Comparison of ENCODE assay signal across 19 cellular contexts in the genomic region with DNA sequence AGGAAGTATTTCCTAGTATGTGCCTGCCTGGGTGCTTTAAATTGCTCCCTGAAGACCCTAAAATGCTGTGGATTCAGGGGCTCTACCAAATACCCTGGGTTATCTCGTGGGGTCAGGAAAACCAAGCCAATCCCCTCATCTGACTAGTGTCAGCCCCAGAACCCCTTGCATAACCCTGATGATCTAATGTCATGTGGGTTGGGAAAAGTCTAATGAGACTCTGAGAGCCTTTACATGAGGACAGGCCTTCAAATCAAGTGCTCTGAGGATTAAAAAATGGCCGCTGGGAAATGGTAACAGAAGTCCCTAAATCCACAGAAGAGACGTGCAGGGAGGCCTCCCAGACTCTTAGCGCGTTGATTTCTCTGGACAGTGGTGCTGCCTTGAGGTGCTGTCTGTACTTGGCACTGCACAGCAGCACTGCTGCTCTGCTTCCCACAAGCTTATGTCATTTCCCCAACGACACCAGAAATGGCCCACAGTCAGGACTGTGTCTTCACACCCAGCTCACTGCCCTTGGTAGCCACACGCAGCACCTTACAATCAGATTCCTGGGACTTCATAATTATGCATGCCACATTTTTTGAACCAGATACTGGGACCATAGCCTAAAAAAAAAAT. TPM values are rescaled to one million over a fixed set of nuclear protein-coding genes. Genes with fewer than 3 reads are reported as not detected.
DNase-seq lines count a peak whose midpoint lies in the region; ATAC-seq and TF ChIP-seq lines count a peak whose summit lies in the region.
"Had no signal": no experiment of that assay in that cellular context is flagged by ENCODE, and none has a peak within 500 bp of the region (broad histone marks: within the 10 kb centered on the region; RNA-seq: fewer than 3 reads in every experiment).

No MANE protein-coding gene starts in this region.

- H3K27ac ChIP-seq in subcutaneous abdominal adipose tissue (ENCODE audit: low read depth, low read length), result no peak overlapping the region

- DNase-seq in activated CD8-positive, alpha-beta memory T cell treated with anti-CD3 and anti-CD28 coated beads, Interleukin-2, amount 10 ng/mL, durations not matched to agents 7 days and 5 days, result peak; percentile 48
- no peak for DNase-seq in activated CD8-positive, alpha-beta memory T cell treated with anti-CD3 and anti-CD28 coated beads, Interleukin-2, amount 50 U/mL, for 48 hours
- DNase-seq in midbrain (lab: John Stamatoyannopoulos, UW), result peak; percentile 23
- no peak for DNase-seq in osteocyte (ENCODE audit: extremely low spot score, unreplicated experiment)
- DNase-seq in stimulated activated CD4-positive, alpha-beta T cell treated with anti-CD3 and anti-CD28 coated beads, Interleukin-4, amount 100 ng/mL, for 1 hour, result no peak
- DNase-seq: 8988T; activated naive CD4-positive, alpha-beta T cell treated with anti-CD3 and anti-CD28 coated beads for 36 hours; NCI-H1105 treated with DMSO at 0.1 percent for 48 hours; NCI-H748 treated with DMSO at 0.1 percent for 48 hours; PC-3; T-helper 9 cell had no signal

- H3K9me3 Mint-ChIP-seq in activated CD8-positive, alpha-beta memory T cell treated with anti-CD3 and anti-CD28 coated beads, Interleukin-2, amount 10 ng/mL, durations not matched to agents 7 days and 5 days (ENCODE audit: low read depth), result no peaks in the 10 kb centered on the region
- no peaks in the 10 kb centered on the region for H3K9me3 Mint-ChIP-seq in dendritic cell treated with granulocyte-macrophage colony-stimulating factor and Interleukin-4, amounts not matched to agents 40 ng/mL and 50 ng/mL, for 4 days
- H3K9me3 Mint-ChIP-seq in osteocyte (ENCODE audit: unreplicated experiment), result no peaks in the 10 kb centered on the region
- H3K9me3 Mint-ChIP-seq: activated naive CD4-positive, alpha-beta T cell treated with anti-CD3 and anti-CD28 coated beads for 36 hours; brain had no signal

- H3K27ac Mint-ChIP-seq in activated CD8-positive, alpha-beta memory T cell treated with anti-CD3 and anti-CD28 coated beads, Interleukin-2, amount 10 ng/mL, durations not matched to agents 7 days and 5 days, result peak overlapping the region; percentile 33
- peak overlapping the region; percentile 27 for H3K27ac Mint-ChIP-seq in dendritic cell treated with granulocyte-macrophage colony-stimulating factor and Interleukin-4, amounts not matched to agents 40 ng/mL and 50 ng/mL, for 4 days
- no peak overlapping the region for H3K27ac Mint-ChIP-seq in osteocyte (ENCODE audit: unreplicated experiment)
- H3K27ac Mint-ChIP-seq: activated naive CD4-positive, alpha-beta T cell treated with anti-CD3 and anti-CD28 coated beads for 36 hours; brain; type B pancreatic cell had no signal

- H3K4me3 Mint-ChIP-seq in activated CD8-positive, alpha-beta memory T cell treated with anti-CD3 and anti-CD28 coated beads, Interleukin-2, amount 10 ng/mL, durations not matched to agents 7 days and 5 days, result no peak overlapping the region
- H3K4me3 Mint-ChIP-seq in dendritic cell treated with granulocyte-macrophage colony-stimulating factor and Interleukin-4, amounts not matched to agents 40 ng/mL and 50 ng/mL, for 4 days, result no peak overlapping the region
- no peak overlapping the region for H3K4me3 Mint-ChIP-seq in osteocyte (ENCODE audit: unreplicated experiment)
- H3K4me3 Mint-ChIP-seq: activated naive CD4-positive, alpha-beta T cell treated with anti-CD3 and anti-CD28 coated beads for 36 hours; brain; type B pancreatic cell had no signal

- TF ChIP-seq CTCF in osteocyte (IDR thresholded peaks at IDR 0.05), result no peak

- H3K4me1 Mint-ChIP-seq in activated CD8-positive, alpha-beta memory T cell treated with anti-CD3 and anti-CD28 coated beads, Interleukin-2, amount 10 ng/mL, durations not matched to agents 7 days and 5 days, result peaks cover 74% of the 10 kb centered on the region
- H3K4me1 Mint-ChIP-seq in dendritic cell treated with granulocyte-macrophage colony-stimulating factor and Interleukin-4, amounts not matched to agents 40 ng/mL and 50 ng/mL, for 4 days (ENCODE audit: low read depth), result peaks cover 27% of the 10 kb centered on the region
- H3K4me1 Mint-ChIP-seq in osteocyte (ENCODE audit: unreplicated experiment), result peaks cover 5% of the 10 kb centered on the region

- H3K27me3 ChIP-seq in subcutaneous abdominal adipose tissue (ENCODE audit: control insufficient read depth in 5 of 5, insufficient read depth in 4 of 5, low read length in 5 of 5), result no peaks in the 10 kb centered on the region

- H3K4me3 ChIP-seq in subcutaneous abdominal adipose tissue (ENCODE audit: low read depth in 1 of 5, low read length in 5 of 5), result no peak overlapping the region
- H3K4me3 ChIP-seq: K562 had no signal

- no peaks in the 10 kb centered on the region for H3K27me3 Mint-ChIP-seq in activated CD8-positive, alpha-beta memory T cell treated with anti-CD3 and anti-CD28 coated beads, Interleukin-2, amount 10 ng/mL, durations not matched to agents 7 days and 5 days
- H3K27me3 Mint-ChIP-seq in dendritic cell treated with granulocyte-macrophage colony-stimulating factor and Interleukin-4, amounts not matched to agents 40 ng/mL and 50 ng/mL, for 4 days, result no peaks in the 10 kb centered on the region
- no peaks in the 10 kb centered on the region for H3K27me3 Mint-ChIP-seq in osteocyte (ENCODE audit: unreplicated experiment)
- H3K27me3 Mint-ChIP-seq: brain, type B pancreatic cell had no signal

- peaks cover 0 to 18% (median 0%) of the 10 kb centered on the region in 5 donors for H3K36me3 ChIP-seq in subcutaneous abdominal adipose tissue (ENCODE audit: control insufficient read depth in 5 of 5, insufficient read depth in 5 of 5, low read length in 5 of 5)

- peaks cover 0 to 48% (median 34%) of the 10 kb centered on the region in 5 donors for H3K4me1 ChIP-seq in subcutaneous abdominal adipose tissue (ENCODE audit: control insufficient read depth in 5 of 5, insufficient read depth in 5 of 5, low read length in 5 of 5)

- intact Hi-C loops in dendritic cell treated with granulocyte-macrophage colony-stimulating factor and Interleukin-4, amounts not matched to agents 40 ng/mL and 50 ng/mL, for 4 days (cut with micrococcal nuclease), result no loop called here

- no peaks in the 10 kb centered on the region for H3K9me3 ChIP-seq in subcutaneous abdominal adipose tissue (ENCODE audit: control insufficient read depth in 5 of 5, low read length in 5 of 5)

- peak; percentile 45 for ATAC-seq in activated CD8-positive, alpha-beta memory T cell treated with anti-CD3 and anti-CD28 coated beads, Interleukin-2, amount 10 ng/mL, durations not matched to agents 7 days and 5 days
- ATAC-seq in GM21529 (IDR thresholded peaks at IDR 0.05; ENCODE audit: unreplicated experiment), result no peak
- ATAC-seq: esophagus mucosa, K562, PC-3 had no signal

- CTCF ChIA-PET in activated CD8-positive, alpha-beta memory T cell treated with anti-CD3 and anti-CD28 coated beads, Interleukin-2, amount 10 ng/mL, durations not matched to agents 7 days and 5 days (lab: Charles Lee), result interaction anchor here (1.0 to 1.5 kb wide), 2 partner anchors 9 to 167 kb away, joined by 3 read pairs; no protein-coding TSS in a partner anchor

- H3K9ac ChIP-seq in subcutaneous abdominal adipose tissue (ENCODE audit: low read length in 5 of 5), result peak overlapping the region in 3 of 5 donors; percentile 10 to 48 (median 14)

- peaks cover 59% of the 10 kb centered on the region for H3K36me3 Mint-ChIP-seq in activated CD8-positive, alpha-beta memory T cell treated with anti-CD3 and anti-CD28 coated beads, Interleukin-2, amount 10 ng/mL, durations not matched to agents 7 days and 5 days
- H3K36me3 Mint-ChIP-seq in dendritic cell treated with granulocyte-macrophage colony-stimulating factor and Interleukin-4, amounts not matched to agents 40 ng/mL and 50 ng/mL, for 4 days (ENCODE audit: low read depth), result peaks cover 38% of the 10 kb centered on the region
- peaks cover 2% of the 10 kb centered on the region for H3K36me3 Mint-ChIP-seq in osteocyte (ENCODE audit: unreplicated experiment)

RNA-seq across cellular contexts. Expression of a gene that starts 16.6 kb away (rescaled TPM):
- 10 to 100 TPM; 56.5 to 61.9 TPM for total RNA-seq in activated CD8-positive, alpha-beta memory T cell treated with anti-CD3 and anti-CD28 coated beads, Interleukin-2, amount 10 ng/mL, durations not matched to agents 7 days and 5 days
- 7.7 TPM in 2 replicates for total RNA-seq in osteocyte

RNA-seq across cellular contexts. Expression of a gene that starts 45.1 kb away (rescaled TPM):
- total RNA-seq in activated CD8-positive, alpha-beta memory T cell treated with anti-CD3 and anti-CD28 coated beads, Interleukin-2, amount 10 ng/mL, durations not matched to agents 7 days and 5 days, result 1 to 10 TPM; 2.3 to 5.3 TPM
- total RNA-seq in osteocyte, result 0.63 and 0.94 TPM in 2 replicates
- total RNA-seq: dermis microvascular lymphatic vessel endothelial cell, K562 had no signal

Comparison
In these comparisons a context has a peak if more than half of its experiments do, and no peak if none do; other contexts are left out.
1. DNase-seq: peak in activated CD8-positive, alpha-beta memory T cell treated with anti-CD3 and anti-CD28 coated beads, Interleukin-2, amount 10 ng/mL, durations not matched to agents 7 days and 5 days (single experiment) and midbrain (single experiment); none in activated CD8-positive, alpha-beta memory T cell treated with anti-CD3 and anti-CD28 coated beads, Interleukin-2, amount 50 U/mL, for 48 hours (single experiment), osteocyte (single experiment) and stimulated activated CD4-positive, alpha-beta T cell treated with anti-CD3 and anti-CD28 coated beads, Interleukin-4, amount 100 ng/mL, for 1 hour (single experiment).